ENCODE assay signal across 8 cellular contexts in genomic region chr19:14434543-14435319, GRCh38. TPM values are rescaled to one million over a fixed set of nuclear protein-coding genes. Genes with fewer than 3 reads are reported as not detected.
DNase-seq lines count a peak whose midpoint lies in the region; FAIRE-seq and TF ChIP-seq lines count a peak whose summit lies in the region.

No MANE protein-coding gene starts in this region.

- H3K27ac ChIP-seq in OCI-LY1 (ENCODE audit: low read depth, low read length, poor library complexity, severe bottlenecking) (peak overlapping the region; percentile 70), hepatocyte (peak overlapping the region; percentile 43), small intestine (ENCODE audit: low read depth in 1 of 2, low read length in 1 of 2) (peak overlapping the region in 1 of 2 donors; percentile 59)

- H3K9me2 ChIP-seq in OCI-LY1 (ENCODE audit: low read depth, low read length) (no peaks in the 10 kb centered on the region), hepatocyte (replicated peaks; ENCODE audit: insufficient read depth) (no peaks in the 10 kb centered on the region)

- 81% methylated on average over 23 of the region's 23 CpGs for WGBS in hepatocyte (ENCODE audit: low lambda C conversion rate, missing lambda C conversion rate)
- 31 to 47% (median 40%) methylated on average over 23 of the region's 23 CpGs for WGBS in small intestine, 3 donors

- peaks cover 10% of the 10 kb centered on the region; the same call in 1 of the 2 replicates for H3K36me3 ChIP-seq in OCI-LY1 (ENCODE audit: insufficient read depth, low read length)
- no peaks in the 10 kb centered on the region for H3K36me3 ChIP-seq in hepatocyte (replicated peaks; ENCODE audit: insufficient read depth, low read depth)
- no peaks in the 10 kb centered on the region for H3K36me3 ChIP-seq in small intestine (ENCODE audit: control insufficient read depth in 2 of 2, insufficient read depth in 2 of 2, low read length in 2 of 2)

- H3K4me3 ChIP-seq in OCI-LY1 (ENCODE audit: low read depth, low read length, poor library complexity, severe bottlenecking) (peak overlapping the region; percentile 92), hepatocyte (no peak overlapping the region), small intestine (ENCODE audit: low read depth in 1 of 2, low read length in 2 of 2) (no peak overlapping the region)

- H2AFZ ChIP-seq in OCI-LY1 (ENCODE audit: low read length), result no peak overlapping the region
- no peak overlapping the region for H2AFZ ChIP-seq in hepatocyte

- no peaks in the 10 kb centered on the region for H3F3A ChIP-seq in OCI-LY1 (ENCODE audit: insufficient read depth, low read length)

- DNase-seq in EL, result peak; percentile 76
- DNase-seq in amniotic stem cell (lab: John Stamatoyannopoulos, UW), result peak; percentile 26
- peak; percentile 86 for DNase-seq in hepatocyte (ENCODE audit: low spot score)
- DNase-seq in small intestine, result peak; percentile 55
- DNase-seq in germinal center (ENCODE audit: low spot score), result no peak
- DNase-seq in NCI-H510A (lab: John Stamatoyannopoulos, UW), result no peak
- no peak for DNase-seq in NCI-H774 (lab: John Stamatoyannopoulos, UW)

- H3K79me2 ChIP-seq in OCI-LY1 (ENCODE audit: insufficient read depth, low read length) (peaks cover 4% of the 10 kb centered on the region), hepatocyte (peaks cover 57% of the 10 kb centered on the region)

- H3K9me3 ChIP-seq in OCI-LY1 (ENCODE audit: low read length), result no peaks in the 10 kb centered on the region
- no peaks in the 10 kb centered on the region for H3K9me3 ChIP-seq in hepatocyte (ENCODE audit: low read depth)
- H3K9me3 ChIP-seq in small intestine (ENCODE audit: control insufficient read depth, low read depth), result no peaks in the 10 kb centered on the region

- peak overlapping the region; percentile 76 for H3K4me2 ChIP-seq in OCI-LY1 (ENCODE audit: low read length)
- peak overlapping the region; percentile 96 for H3K4me2 ChIP-seq in hepatocyte

- no peak for TF ChIP-seq CTCF in OCI-LY1 (IDR thresholded peaks at IDR 0.05; ENCODE audit: low read length)
- TF ChIP-seq CTCF in hepatocyte (IDR thresholded peaks at IDR 0.05; ENCODE audit: poor library complexity), result no peak

- H3K27me3 ChIP-seq in OCI-LY1 (ENCODE audit: insufficient read depth, low read length), result no peaks in the 10 kb centered on the region
- no peaks in the 10 kb centered on the region for H3K27me3 ChIP-seq in hepatocyte
- no peaks in the 10 kb centered on the region for H3K27me3 ChIP-seq in small intestine (ENCODE audit: control insufficient read depth in 2 of 2, insufficient read depth in 2 of 2, low read length in 2 of 2)

- peaks cover 44% of the 10 kb centered on the region for H3K4me1 ChIP-seq in OCI-LY1 (ENCODE audit: insufficient read depth, low read length, severe bottlenecking)
- H3K4me1 ChIP-seq in hepatocyte (ENCODE audit: insufficient read depth), result peaks cover 14% of the 10 kb centered on the region
- no peaks in the 10 kb centered on the region for H3K4me1 ChIP-seq in small intestine (ENCODE audit: control insufficient read depth in 2 of 2, insufficient read depth in 1 of 2, low read depth in 1 of 2, low read length in 1 of 2)

- FAIRE-seq in small intestine (lab: Jason Lieb, UNC), result no peak

- H3K9ac ChIP-seq in OCI-LY1 (ENCODE audit: low read length), result peak overlapping the region; percentile 96; the same call in 1 of the 2 replicates

- no peaks in the 10 kb centered on the region for H4K20me1 ChIP-seq in OCI-LY1 (ENCODE audit: insufficient read depth, low read length)
- no peaks in the 10 kb centered on the region for H4K20me1 ChIP-seq in hepatocyte (ENCODE audit: insufficient read depth, poor library complexity, severe bottlenecking)

RNA-seq across cellular contexts. Expression of gene PKN1, which starts 1.6 kb away (rescaled TPM):
- total RNA-seq in hepatocyte, result 57.4 and 61.4 TPM in 2 replicates
- polyA plus RNA-seq in hepatocyte (83.3 and 88.5 TPM in 2 replicates), small intestine (10 to 100 TPM in 2 of 3 donors, 1 to 10 TPM in 1; 8.9 to 35.0 (median 27.8) TPM)

RNA-seq across cellular contexts. Expression of gene DDX39A, which starts 15.6 kb away (rescaled TPM):
- total RNA-seq in hepatocyte, result 51.8 and 79.2 TPM in 2 replicates
- polyA plus RNA-seq in hepatocyte (106 and 135 TPM in 2 replicates), small intestine (100 to 1,000 TPM; 110 to 139 (median 139) TPM)

RNA-seq across cellular contexts. Expression of gene PTGER1, which starts 40.4 kb away (rescaled TPM):
- 0.60 and 2.8 TPM in 2 replicates for total RNA-seq in hepatocyte
- polyA plus RNA-seq in hepatocyte, result 3.5 and 7.6 TPM in 2 replicates
- under 1 TPM in 1 of 3 donors, not detected in 2; 0.64 TPM for polyA plus RNA-seq in small intestine

RNA-seq across cellular contexts. Expression of gene ADGRE5, which starts 53.5 kb away (rescaled TPM):
- 4.5 and 5.0 TPM in 2 replicates for total RNA-seq in hepatocyte
- polyA plus RNA-seq in hepatocyte (7.3 and 13.1 TPM in 2 replicates), small intestine (10 to 100 TPM; 13.6 to 51.6 (median 15.7) TPM)

Comparison
In these comparisons a context has a peak if more than half of its experiments do, and no peak if none do; other contexts are left out.
1. DNase-seq: peak in EL (single experiment), amniotic stem cell (single experiment), hepatocyte (single experiment) and small intestine (single experiment); none in germinal center (single experiment), NCI-H510A (single experiment) and NCI-H774 (single experiment).